ENCODE assay signal across 8 cellular contexts in the genomic region with DNA sequence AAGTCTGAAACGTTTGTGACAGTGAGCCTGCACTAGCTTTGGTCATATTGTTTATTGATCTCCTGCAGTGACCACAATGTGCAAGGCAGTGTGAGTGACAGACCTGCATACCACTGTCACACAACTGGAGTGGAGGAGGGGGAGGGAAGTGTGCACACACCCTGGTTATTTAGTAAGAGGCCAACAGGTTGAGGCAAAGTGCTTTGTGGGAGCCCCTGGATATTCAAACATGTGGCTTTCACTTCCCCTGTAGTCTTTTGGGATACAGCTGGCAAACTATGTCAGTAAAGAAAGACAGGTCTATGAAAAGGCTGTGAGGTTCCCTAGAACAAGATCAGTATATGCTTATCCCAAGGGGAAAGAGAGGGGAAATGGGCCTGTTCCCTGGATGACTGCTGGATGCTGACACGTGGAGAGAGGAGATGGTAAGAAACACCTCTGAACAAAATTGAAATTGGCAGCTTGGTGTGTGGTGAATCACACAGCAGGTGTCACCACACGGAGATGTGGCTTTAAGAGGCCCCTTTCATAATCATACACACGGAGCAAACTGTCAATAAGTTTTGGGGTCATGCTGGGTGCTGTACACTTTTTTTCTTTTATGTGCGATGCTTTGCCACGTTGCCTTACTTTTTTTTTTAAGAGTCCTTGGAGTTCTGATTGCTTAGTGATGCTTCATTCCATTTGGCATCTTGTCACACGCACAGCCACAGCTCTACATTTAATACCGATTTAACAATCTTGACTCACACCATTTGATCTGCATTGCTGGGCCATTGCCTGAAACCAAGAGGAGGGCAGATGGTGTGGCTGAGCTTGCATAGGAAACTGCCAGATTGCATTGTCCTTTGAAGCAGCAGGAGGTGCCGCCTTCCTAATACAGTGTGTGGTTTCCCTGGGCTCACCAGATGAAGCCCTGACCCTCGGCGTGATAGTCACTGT. TPM values are rescaled to one million over a fixed set of nuclear protein-coding genes. Genes with fewer than 3 reads are reported as not detected.
DNase-seq lines count a peak whose midpoint lies in the region; ATAC-seq, FAIRE-seq and TF ChIP-seq lines count a peak whose summit lies in the region.

No MANE protein-coding gene starts in this region.

- H3K27me3 Mint-ChIP-seq in CD4-positive, alpha-beta T cell, result no peaks in the 10 kb centered on the region

- H3K27ac Mint-ChIP-seq in CD4-positive, alpha-beta T cell, result no peak overlapping the region

- TF ChIP-seq CTCF in choroid plexus epithelial cell (conservative IDR thresholded peaks at IDR 0.05; ENCODE audit: low read depth, low read length) (no peak), sigmoid colon (IDR thresholded peaks at IDR 0.05) (no peak)
- TF ChIP-seq CTCF in CD4-positive, alpha-beta T cell (IDR thresholded peaks at IDR 0.05), result no peak

- H3K4me3 ChIP-seq in choroid plexus epithelial cell (ENCODE audit: low read depth, low read length) (no peak overlapping the region), sigmoid colon (no peak overlapping the region)

- no peaks in the 10 kb centered on the region for H3K36me3 ChIP-seq in sigmoid colon

- no peak overlapping the region for H3K4me3 Mint-ChIP-seq in CD4-positive, alpha-beta T cell

- no peak for TF ChIP-seq EP300 in sigmoid colon (IDR thresholded peaks at IDR 0.05)

- CTCF ChIA-PET in CD4-positive, alpha-beta T cell (lab: Charles Lee), result no interaction called here

- DNase-seq in GM03348 (ENCODE audit: low spot score) (peak; percentile 87), NCI-H2171 (lab: John Stamatoyannopoulos, UW) (peak; percentile 93), choroid plexus epithelial cell (ENCODE audit: low read depth) (peak; percentile 28), frontal cortex (ENCODE audit: low spot score in 2 of 2) (no peak), sigmoid colon (no peak)
- no peak for DNase-seq in CD4-positive, alpha-beta T cell

- ATAC-seq in GM21619 (IDR thresholded peaks at IDR 0.05; ENCODE audit: unreplicated experiment) (peak; percentile 64), HG03039 (IDR thresholded peaks at IDR 0.05; ENCODE audit: unreplicated experiment) (no peak)
- no peak for ATAC-seq in CD4-positive, alpha-beta T cell (ENCODE audit: poor library complexity)

- intact Hi-C loops in CD4-positive, alpha-beta T cell (cut with DNase I, micrococcal nuclease), result no loop called here
- intact Hi-C loops in sigmoid colon (cut with DNase I), result loop anchor here (2.0 kb wide), 1 partner anchor 23 kb away; no protein-coding TSS in a partner anchor

- WGBS in sigmoid colon, 2 donors, result 65 to 72% methylated on average over 11 of the region's 11 CpGs

- no peaks in the 10 kb centered on the region for H3K4me1 ChIP-seq in sigmoid colon

- no peak for FAIRE-seq in frontal cortex (lab: Jason Lieb, UNC)

- no peaks in the 10 kb centered on the region for H3K27me3 ChIP-seq in CD4-positive, alpha-beta T cell (ENCODE audit: control insufficient read depth, insufficient read depth, low read length)
- no peaks in the 10 kb centered on the region for H3K27me3 ChIP-seq in sigmoid colon

- no peaks in the 10 kb centered on the region for H3K9me3 Mint-ChIP-seq in CD4-positive, alpha-beta T cell

- TF ChIP-seq POLR2A in sigmoid colon (IDR thresholded peaks at IDR 0.05), result no peak

- no peaks in the 10 kb centered on the region for H3K9me3 ChIP-seq in CD4-positive, alpha-beta T cell (ENCODE audit: control insufficient read depth, low read length)
- H3K9me3 ChIP-seq in sigmoid colon, result no peaks in the 10 kb centered on the region

- no peak overlapping the region for H3K27ac ChIP-seq in CD4-positive, alpha-beta T cell (ENCODE audit: low read depth, low read length)
- H3K27ac ChIP-seq in sigmoid colon, result no peak overlapping the region

- no peaks in the 10 kb centered on the region for H3K4me1 Mint-ChIP-seq in CD4-positive, alpha-beta T cell (ENCODE audit: low read depth)

- POLR2A ChIA-PET in CD4-positive, alpha-beta T cell (lab: Charles Lee), result interaction anchor here (0.7 kb wide), 1 partner anchor 8 kb away, joined by 4 read pairs; no protein-coding TSS in a partner anchor

- H3K36me3 Mint-ChIP-seq in CD4-positive, alpha-beta T cell (ENCODE audit: low read depth), result no peaks in the 10 kb centered on the region

RNA-seq across cellular contexts. Expression of gene OSBP2, which starts 11.3 kb away (rescaled TPM):
- total RNA-seq in CD4-positive, alpha-beta T cell, result 1 to 10 TPM; 1.2 to 1.6 TPM
- total RNA-seq in frontal cortex, result 19.2 TPM
- total RNA-seq in sigmoid colon, result 1 to 10 TPM; 1.4 to 3.0 (median 2.1) TPM
- 1 to 10 TPM; 1.2 to 1.6 (median 1.5) TPM for polyA plus RNA-seq in sigmoid colon

RNA-seq across cellular contexts. Expression of gene DUSP18, which starts 38.3 kb away (rescaled TPM):
- total RNA-seq in CD4-positive, alpha-beta T cell, result 1 to 10 TPM; 5.7 to 6.2 TPM
- total RNA-seq in frontal cortex (21.2 TPM), sigmoid colon (1 to 10 TPM; 4.1 to 8.3 (median 4.2) TPM)
- 1 to 10 TPM; 2.4 to 7.0 (median 3.2) TPM for polyA plus RNA-seq in sigmoid colon

Comparison
In these comparisons a context has a peak if more than half of its experiments do, and no peak if none do; other contexts are left out.
1. DNase-seq: peak in GM03348 (single experiment), NCI-H2171 (single experiment) and choroid plexus epithelial cell (single experiment); none in CD4-positive, alpha-beta T cell (0 of 10), frontal cortex (0 of 2) and sigmoid colon (single experiment).